In genomic region chr1:32178380-32179192, GRCh38 we compare ENCODE assay signal across 10 cellular contexts. TPM values are rescaled to one million over a fixed set of nuclear protein-coding genes. Genes with fewer than 3 reads are reported as not detected.
DNase-seq lines count a peak whose midpoint lies in the region; ATAC-seq and TF ChIP-seq lines count a peak whose summit lies in the region.
"Had no signal": no experiment of that assay in that cellular context is flagged by ENCODE, and none has a peak within 500 bp of the region (broad histone marks: within the 10 kb centered on the region; RNA-seq: fewer than 3 reads in every experiment).

No MANE protein-coding gene starts in this region.

- H3K27ac Mint-ChIP-seq in activated CD4-positive, alpha-beta T cell treated with anti-CD3 and anti-CD28 coated beads, Interleukin-2, amount 10 ng/mL, durations not matched to agents 7 days and 5 days, result peak overlapping the region; percentile 98
- H3K27ac Mint-ChIP-seq in activated CD8-positive, alpha-beta T cell treated with anti-CD3 and anti-CD28 coated beads, Interleukin-2, amount 10 ng/mL, durations not matched to agents 7 days and 5 days, result peak overlapping the region; percentile 99

- WGBS in thyroid gland, 2 donors, result 80 to 84% methylated on average over 7 of the region's 7 CpGs

- H3K4me1 ChIP-seq in thyroid gland, result peaks cover 18 to 31% of the 10 kb centered on the region in 2 donors

- DNase-seq in activated CD4-positive, alpha-beta T cell treated with anti-CD3 and anti-CD28 coated beads, Interleukin-2, amount 10 ng/mL, durations not matched to agents 7 days and 5 days, result no peak
- DNase-seq in activated CD4-positive, alpha-beta T cell treated with anti-CD3 and anti-CD28 coated beads, Interleukin-2, amount 50 U/mL, for 4 hours, result no peak
- DNase-seq in activated CD8-positive, alpha-beta T cell treated with anti-CD3 and anti-CD28 coated beads, Interleukin-2, amount 10 ng/mL, durations not matched to agents 7 days and 5 days, result no peak
- no peak for DNase-seq in thyroid gland
- DNase-seq in NCI-H526 (lab: John Stamatoyannopoulos, UW), result no peak

- no peak for TF ChIP-seq CTCF in thyroid gland (IDR thresholded peaks at IDR 0.05)

- peaks cover 40% of the 10 kb centered on the region for H3K4me1 Mint-ChIP-seq in activated CD4-positive, alpha-beta T cell treated with anti-CD3 and anti-CD28 coated beads, Interleukin-2, amount 10 ng/mL, durations not matched to agents 7 days and 5 days
- peaks cover 36% of the 10 kb centered on the region for H3K4me1 Mint-ChIP-seq in activated CD8-positive, alpha-beta T cell treated with anti-CD3 and anti-CD28 coated beads, Interleukin-2, amount 10 ng/mL, durations not matched to agents 7 days and 5 days (ENCODE audit: low read depth)

- no peak for ATAC-seq in activated CD8-positive, alpha-beta T cell treated with anti-CD3 and anti-CD28 coated beads, Interleukin-2, amount 10 ng/mL, durations not matched to agents 7 days and 5 days
- no peak for ATAC-seq in HG02588 (IDR thresholded peaks at IDR 0.05; ENCODE audit: unreplicated experiment)
- no peak for ATAC-seq in HG02884 (IDR thresholded peaks at IDR 0.05; ENCODE audit: unreplicated experiment)

- no peaks in the 10 kb centered on the region for H3K9me3 ChIP-seq in thyroid gland

- H3K27me3 ChIP-seq in layer of hippocampus (ENCODE audit: control insufficient read depth, insufficient read depth, low read length) (no peaks in the 10 kb centered on the region), thyroid gland (no peaks in the 10 kb centered on the region)

- H3K27ac ChIP-seq in layer of hippocampus (ENCODE audit: low read depth, low read length) (peak overlapping the region; percentile 98), thyroid gland (peak overlapping the region; percentile 81 to 94 (median 87))

- POLR2A ChIA-PET in activated CD4-positive, alpha-beta T cell treated with anti-CD3 and anti-CD28 coated beads, Interleukin-2, amount 10 ng/mL, durations not matched to agents 7 days and 5 days (lab: Charles Lee), result interaction anchor here (1.0 kb wide), 2 partner anchors 27 to 37 kb away, joined by 3 to 4 read pairs; partner anchors contain the start of gene IQCC
- POLR2A ChIA-PET in activated CD8-positive, alpha-beta T cell treated with anti-CD3 and anti-CD28 coated beads, Interleukin-2, amount 10 ng/mL, durations not matched to agents 7 days and 5 days (lab: Charles Lee), result interaction anchor here (0.7 to 2.5 kb wide), 10 partner anchors 9 to 216 kb away, joined by 3 to 20 read pairs (median 5); partner anchors contain the start of genes BSDC1, CCDC28B, FAM167B and KPNA6

- peak overlapping the region; percentile 92 for H3K4me3 Mint-ChIP-seq in activated CD4-positive, alpha-beta T cell treated with anti-CD3 and anti-CD28 coated beads, Interleukin-2, amount 10 ng/mL, durations not matched to agents 7 days and 5 days
- peak overlapping the region; percentile 95 for H3K4me3 Mint-ChIP-seq in activated CD8-positive, alpha-beta T cell treated with anti-CD3 and anti-CD28 coated beads, Interleukin-2, amount 10 ng/mL, durations not matched to agents 7 days and 5 days

- H3K36me3 ChIP-seq in thyroid gland, result peaks cover 0 to 7% of the 10 kb centered on the region in 2 donors

- H3K4me3 ChIP-seq in thyroid gland (replicated peaks in 1 of 3), result peak overlapping the region in 1 of 3 donors; percentile 49

- intact Hi-C loops in thyroid gland (cut with DNase I), result no loop called here

- H3K9me3 Mint-ChIP-seq in activated CD4-positive, alpha-beta T cell treated with anti-CD3 and anti-CD28 coated beads, Interleukin-2, amount 10 ng/mL, durations not matched to agents 7 days and 5 days, result no peaks in the 10 kb centered on the region
- no peaks in the 10 kb centered on the region for H3K9me3 Mint-ChIP-seq in activated CD8-positive, alpha-beta T cell treated with anti-CD3 and anti-CD28 coated beads, Interleukin-2, amount 10 ng/mL, durations not matched to agents 7 days and 5 days (ENCODE audit: insufficient read depth)

- no peak for TF ChIP-seq POLR2A in thyroid gland (IDR thresholded peaks at IDR 0.05)

- peaks cover 46% of the 10 kb centered on the region for H3K36me3 Mint-ChIP-seq in activated CD4-positive, alpha-beta T cell treated with anti-CD3 and anti-CD28 coated beads, Interleukin-2, amount 10 ng/mL, durations not matched to agents 7 days and 5 days (ENCODE audit: low read depth)
- peaks cover 43% of the 10 kb centered on the region for H3K36me3 Mint-ChIP-seq in activated CD8-positive, alpha-beta T cell treated with anti-CD3 and anti-CD28 coated beads, Interleukin-2, amount 10 ng/mL, durations not matched to agents 7 days and 5 days (ENCODE audit: low read depth)

- no peaks in the 10 kb centered on the region for H3K27me3 Mint-ChIP-seq in activated CD4-positive, alpha-beta T cell treated with anti-CD3 and anti-CD28 coated beads, Interleukin-2, amount 10 ng/mL, durations not matched to agents 7 days and 5 days
- no peaks in the 10 kb centered on the region for H3K27me3 Mint-ChIP-seq in activated CD8-positive, alpha-beta T cell treated with anti-CD3 and anti-CD28 coated beads, Interleukin-2, amount 10 ng/mL, durations not matched to agents 7 days and 5 days (ENCODE audit: low read depth)

- CTCF ChIA-PET in activated CD4-positive, alpha-beta T cell treated with anti-CD3 and anti-CD28 coated beads, Interleukin-2, amount 10 ng/mL, durations not matched to agents 7 days and 5 days (lab: Charles Lee), result interaction anchor here (0.7 to 1.9 kb wide), 2 partner anchors 70 to 192 kb away, joined by 3 to 4 read pairs; no protein-coding TSS in a partner anchor
- CTCF ChIA-PET in activated CD8-positive, alpha-beta T cell treated with anti-CD3 and anti-CD28 coated beads, Interleukin-2, amount 10 ng/mL, durations not matched to agents 7 days and 5 days (lab: Charles Lee), result interaction anchor here (0.6 to 2.4 kb wide), 6 partner anchors 22 to 216 kb away, joined by 3 to 11 read pairs (median 6); partner anchors contain the start of genes BSDC1, CCDC28B, KPNA6 and TMEM39B

RNA-seq across cellular contexts. Expression of gene TXLNA, which starts 0.9 kb away (rescaled TPM):
- total RNA-seq in activated CD4-positive, alpha-beta T cell treated with anti-CD3 and anti-CD28 coated beads, Interleukin-2, amount 10 ng/mL, durations not matched to agents 7 days and 5 days, result 10 to 100 TPM; 64.1 to 65.8 TPM
- 10 to 100 TPM; 79.7 to 79.8 TPM for total RNA-seq in activated CD8-positive, alpha-beta T cell treated with anti-CD3 and anti-CD28 coated beads, Interleukin-2, amount 10 ng/mL, durations not matched to agents 7 days and 5 days
- total RNA-seq in thyroid gland, result 10 to 100 TPM; 47.7 to 69.4 (median 60.6) TPM

RNA-seq across cellular contexts. Expression of gene CCDC28B, which starts 21.8 kb away (rescaled TPM):
- total RNA-seq in activated CD4-positive, alpha-beta T cell treated with anti-CD3 and anti-CD28 coated beads, Interleukin-2, amount 10 ng/mL, durations not matched to agents 7 days and 5 days, result 10 to 100 TPM; 33.4 to 36.6 TPM
- 10 to 100 TPM; 71.4 to 72.8 TPM for total RNA-seq in activated CD8-positive, alpha-beta T cell treated with anti-CD3 and anti-CD28 coated beads, Interleukin-2, amount 10 ng/mL, durations not matched to agents 7 days and 5 days
- total RNA-seq in thyroid gland, result 1 to 10 TPM; 2.2 to 7.6 (median 5.2) TPM

RNA-seq across cellular contexts. Expression of gene IQCC, which starts 26.9 kb away (rescaled TPM):
- total RNA-seq in activated CD4-positive, alpha-beta T cell treated with anti-CD3 and anti-CD28 coated beads, Interleukin-2, amount 10 ng/mL, durations not matched to agents 7 days and 5 days, result 1 to 10 TPM; 4.8 to 5.0 TPM
- 1 to 10 TPM; 6.1 to 6.3 TPM for total RNA-seq in activated CD8-positive, alpha-beta T cell treated with anti-CD3 and anti-CD28 coated beads, Interleukin-2, amount 10 ng/mL, durations not matched to agents 7 days and 5 days
- 1 to 10 TPM; 5.4 to 8.4 (median 6.7) TPM for total RNA-seq in thyroid gland

RNA-seq across cellular contexts. Expression of gene DCDC2B, which starts 30.3 kb away (rescaled TPM):
- total RNA-seq in activated CD4-positive, alpha-beta T cell treated with anti-CD3 and anti-CD28 coated beads, Interleukin-2, amount 10 ng/mL, durations not matched to agents 7 days and 5 days, result under 1 TPM; 0.10 TPM
- total RNA-seq in activated CD8-positive, alpha-beta T cell treated with anti-CD3 and anti-CD28 coated beads, Interleukin-2, amount 10 ng/mL, durations not matched to agents 7 days and 5 days, result not detected
- total RNA-seq in thyroid gland, result not detected
- total RNA-seq: Daoy, frontal cortex had no signal

RNA-seq across cellular contexts. Expression of gene TMEM234, which starts 43.6 kb away (rescaled TPM):
- 10 to 100 TPM; 13.2 to 15.0 TPM for total RNA-seq in activated CD4-positive, alpha-beta T cell treated with anti-CD3 and anti-CD28 coated beads, Interleukin-2, amount 10 ng/mL, durations not matched to agents 7 days and 5 days
- 10 to 100 TPM; 10.6 TPM for total RNA-seq in activated CD8-positive, alpha-beta T cell treated with anti-CD3 and anti-CD28 coated beads, Interleukin-2, amount 10 ng/mL, durations not matched to agents 7 days and 5 days
- total RNA-seq in thyroid gland, result 10 to 100 TPM; 38.4 to 52.8 (median 39.2) TPM

Comparison
In these comparisons a context has a peak if more than half of its experiments do, and no peak if none do; other contexts are left out.
1. RNA of gene CCDC28B, which starts 21.8 kb away (total RNA-seq): 71.4 to 72.8 TPM in activated CD8-positive, alpha-beta T cell treated with anti-CD3 and anti-CD28 coated beads, Interleukin-2, amount 10 ng/mL, durations not matched to agents 7 days and 5 days and 33.4 to 36.6 TPM in activated CD4-positive, alpha-beta T cell treated with anti-CD3 and anti-CD28 coated beads, Interleukin-2, amount 10 ng/mL, durations not matched to agents 7 days and 5 days; 2.2 to 7.6 TPM in thyroid gland; every median in the first group is over 4 times any median in the second.